ENCODE assay signal across 21 cellular contexts in the genomic region with DNA sequence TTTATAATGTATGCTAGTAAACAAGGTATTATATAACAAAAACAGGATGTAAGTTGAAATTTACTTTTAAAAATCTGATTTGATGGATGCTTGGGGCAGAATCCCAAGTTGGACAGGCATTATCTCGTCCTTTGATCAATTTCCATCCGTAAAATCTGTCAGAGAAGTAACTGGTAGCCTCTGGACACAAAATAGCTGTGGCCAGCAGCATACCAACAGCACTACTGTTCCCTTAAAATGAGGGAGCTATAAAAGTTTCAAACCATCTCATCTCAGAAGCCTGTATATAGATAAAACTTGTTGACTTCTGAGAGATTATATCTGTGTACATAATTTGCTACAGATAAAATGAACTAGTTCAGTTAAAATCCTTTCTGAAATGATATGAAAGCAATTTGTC.
"Had no signal": no experiment of that assay in that cellular context is flagged by ENCODE, and none has a peak within 500 bp of the region (broad histone marks: within the 10 kb centered on the region; RNA-seq: fewer than 3 reads in every experiment).

No MANE protein-coding gene starts in this region.

- H3K4me1 ChIP-seq: heart right ventricle, lower lobe of right lung, neural progenitor cell, prostate gland, spleen, testis, vagina had no signal

- H3K4me2 ChIP-seq: neural progenitor cell had no signal

- H3K27me3 ChIP-seq: heart right ventricle, neural progenitor cell, ovary, spleen, testis, vagina had no signal

- H2AFZ ChIP-seq: neural progenitor cell had no signal

- H3K27ac ChIP-seq: epithelial cell of prostate, heart right ventricle, lower lobe of right lung, neural progenitor cell, ovary, prostate gland, spleen, testis, vagina, WERI-Rb-1 had no signal

- H3K36me3 ChIP-seq: neural progenitor cell, ovary, prostate gland had no signal

- H3K4me3 ChIP-seq: heart right ventricle, lower lobe of right lung, neural progenitor cell, ovary, prostate gland, spleen, testis, vagina had no signal

- DNase-seq: activated CD4-positive, alpha-beta T cell treated with anti-CD3 and anti-CD28 coated beads, Interleukin-2, amount 10 ng/mL, durations not matched to agents 7 days and 5 days; activated CD4-positive, CD25-positive, alpha-beta regulatory T cell treated with anti-CD3 and anti-CD28 coated beads, Interleukin-2, amount 50 U/mL, for 72 hours; activated CD8-positive, alpha-beta T cell treated with anti-CD3 and anti-CD28 coated beads, Interleukin-2, amount 10 ng/mL, durations not matched to agents 7 days and 5 days; activated gamma-delta T cell treated with Interleukin-2 at 50 U/mL for 16 hours; activated T-cell treated with anti-CD3 and anti-CD28 coated beads, Interleukin-2, amount 50 U/mL, for 1 hour; amygdala; foreskin fibroblast; heart right ventricle; lower lobe of right lung; mesendoderm; naive thymus-derived CD4-positive, alpha-beta T cell; ovary; spleen; stimulated activated CD4-positive, alpha-beta T cell treated with anti-CD3 and anti-CD28 coated beads, Interleukin-4, amount 100 ng/mL, for 1 hour; stimulated activated naive CD4-positive, alpha-beta T cell; testis; WERI-Rb-1 had no signal

- H3K9me3 ChIP-seq: heart right ventricle, lower lobe of right lung, ovary, prostate gland, spleen, testis, vagina had no signal
